In genomic region chr5:127959152-127959764, GRCh38 we compare ENCODE assay signal across 9 cellular contexts.
DNase-seq lines count a peak whose midpoint lies in the region; ATAC-seq and TF ChIP-seq lines count a peak whose summit lies in the region.
"Had no signal": no experiment of that assay in that cellular context is flagged by ENCODE, and none has a peak within 500 bp of the region (broad histone marks: within the 10 kb centered on the region; RNA-seq: fewer than 3 reads in every experiment).

No MANE protein-coding gene starts in this region.

- in situ Hi-C loops in ACHN (cut with HindIII; ENCODE audit: low pct_ligation_motif_present, low pct_unique_long_range_greater_than_20kb, low sequenced_read_pairs), result no loop called here

- H3K79me2 ChIP-seq in Karpas-422 (ENCODE audit: low read length), result 0 out of 2 replicates have a peak, but pooled peaks cover 6% of the 10 kb centered on the region

- no peaks in the 10 kb centered on the region for H3K9me2 ChIP-seq in Karpas-422 (replicated peaks; ENCODE audit: insufficient read depth, low read length)

- WGBS in sigmoid colon, 2 donors, result 5 to 28% methylated on average over 3 of the region's 3 CpGs

- H3K9me3 ChIP-seq in Karpas-422 (ENCODE audit: low read length) (no peaks in the 10 kb centered on the region), RWPE2 (ENCODE audit: severe bottlenecking) (no peaks in the 10 kb centered on the region), sigmoid colon (no peaks in the 10 kb centered on the region)
- H3K9me3 ChIP-seq: neutrophil had no signal

- DNase-seq in ACHN (peak; percentile 68), Karpas-422 (no peak), RWPE2 (ENCODE audit: low spot score) (peak; percentile 96), fibroblast of gingiva (ENCODE audit: low read depth) (peak; percentile 48), sigmoid colon (peak; percentile 83), cortex of kidney (lab: John Stamatoyannopoulos, UW) (no peak)

- no peak for TF ChIP-seq POLR2A in sigmoid colon (IDR thresholded peaks at IDR 0.05)

- H3K9ac ChIP-seq in Karpas-422 (ENCODE audit: low read length), result no peak overlapping the region

- H4K20me1 ChIP-seq in Karpas-422 (ENCODE audit: insufficient read depth, low read depth, low read length), result no peaks in the 10 kb centered on the region

- peaks cover 48% of the 10 kb centered on the region for H3K4me1 ChIP-seq in Karpas-422 (ENCODE audit: low read length)
- H3K4me1 ChIP-seq in RWPE2 (ENCODE audit: insufficient read depth, poor library complexity, severe bottlenecking), result peaks cover 29% of the 10 kb centered on the region
- H3K4me1 ChIP-seq in sigmoid colon, result peaks cover 0 to 51% (median 40%) of the 10 kb centered on the region in 4 donors

- peak overlapping the region; percentile 24 for H3K4me2 ChIP-seq in Karpas-422 (ENCODE audit: low read depth, low read length, poor library complexity, severe bottlenecking)

- TF ChIP-seq EP300 in sigmoid colon (IDR thresholded peaks at IDR 0.05), result no peak

- ATAC-seq in RWPE2 (ENCODE audit: low read depth) (peak; percentile 91), GM18868 (IDR thresholded peaks at IDR 0.05; ENCODE audit: unreplicated experiment) (no peak), GM19328 (IDR thresholded peaks at IDR 0.05; ENCODE audit: unreplicated experiment) (no peak)

- H3K4me3 ChIP-seq in Karpas-422 (ENCODE audit: low read length) (no peak overlapping the region), RWPE2 (ENCODE audit: severe bottlenecking) (no peak overlapping the region), sigmoid colon (no peak overlapping the region)

- peak overlapping the region; percentile 37 for H3K27ac ChIP-seq in Karpas-422 (ENCODE audit: low read length)
- H3K27ac ChIP-seq in RWPE2 (ENCODE audit: poor library complexity, severe bottlenecking), result peak overlapping the region; percentile 52
- peak overlapping the region; percentile 38 to 71 (median 54) for H3K27ac ChIP-seq in sigmoid colon
- H3K27ac ChIP-seq: neutrophil had no signal

- peaks cover 18% of the 10 kb centered on the region; the same call in 1 of the 2 replicates for H3K36me3 ChIP-seq in Karpas-422 (ENCODE audit: insufficient read depth, low read length)
- H3K36me3 ChIP-seq in RWPE2 (ENCODE audit: low read depth), result no peaks in the 10 kb centered on the region
- no peaks in the 10 kb centered on the region for H3K36me3 ChIP-seq in sigmoid colon
- H3K36me3 ChIP-seq: neutrophil had no signal

- H3K27me3 ChIP-seq in Karpas-422 (ENCODE audit: low read length) (no peaks in the 10 kb centered on the region), RWPE2 (ENCODE audit: insufficient read depth, poor library complexity, severe bottlenecking) (no peaks in the 10 kb centered on the region), sigmoid colon (no peaks in the 10 kb centered on the region)
- H3K27me3 ChIP-seq: neutrophil had no signal

- H2AFZ ChIP-seq in Karpas-422 (ENCODE audit: low read length), result no peak overlapping the region

- TF ChIP-seq CTCF in RWPE2 (IDR thresholded peaks at IDR 0.05; ENCODE audit: poor library complexity, severe bottlenecking) (no peak), sigmoid colon (IDR thresholded peaks at IDR 0.05) (no peak)

- intact Hi-C loops in sigmoid colon (cut with DNase I), result loop anchor here (10.0 kb wide), 1 partner anchor 144 kb away; no protein-coding TSS in a partner anchor

Comparison
In these comparisons a context has a peak if more than half of its experiments do, and no peak if none do; other contexts are left out.
1. DNase-seq: peak in ACHN (single experiment), RWPE2 (single experiment), fibroblast of gingiva (single experiment) and sigmoid colon (single experiment); none in Karpas-422 (single experiment) and cortex of kidney (single experiment).
2. Peak in every context shown above with its lines, with median percentiles within 50 percentile points of each other: H3K27ac ChIP-seq.